In the genomic region with DNA sequence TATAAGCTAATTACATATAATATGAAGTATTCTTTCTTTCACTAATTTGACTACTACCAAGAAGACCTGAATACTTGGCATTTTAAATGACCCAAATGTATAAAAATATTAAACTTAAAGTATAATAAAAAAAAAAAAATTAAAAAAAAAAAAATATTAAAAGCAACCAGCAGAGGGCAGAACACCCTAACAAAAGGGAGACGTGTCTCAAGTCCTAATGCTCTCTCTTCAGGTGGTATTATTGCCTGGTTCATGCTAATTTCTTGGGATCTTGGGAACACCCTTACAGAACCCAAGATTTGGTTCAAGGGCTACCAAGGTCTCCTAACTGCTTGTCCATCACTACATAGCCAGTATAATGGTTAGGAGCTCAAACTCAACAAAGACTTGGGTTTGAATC, we compare ENCODE assay signal across 8 cellular contexts.
A peak's percentile ranks its signal among the peaks of the same experiment; 100 is the strongest.
DNase-seq lines count a peak whose midpoint lies in the region; TF ChIP-seq lines count a peak whose summit lies in the region.

No MANE protein-coding gene starts in this region.

- intact Hi-C loops in dorsolateral prefrontal cortex (cut with DNase I), result loop anchor here in 1 of 2 donors (2.0 kb wide), 1 partner anchor 819 kb away; no protein-coding TSS in a partner anchor
- intact Hi-C loops in stomach (cut with DNase I; ENCODE audit: low total_unique reads), result no loop called here

- H3K9me3 ChIP-seq in stomach, result no peaks in the 10 kb centered on the region

- H3K27me3 ChIP-seq in dorsolateral prefrontal cortex (peaks cover 0 to 17% (median 0%) of the 10 kb centered on the region in 45 donors), stomach (peaks cover 0 to 4% (median 0%) of the 10 kb centered on the region in 3 donors)

- TF ChIP-seq POLR2A in stomach (IDR thresholded peaks at IDR 0.05), result no peak

- TF ChIP-seq EP300 in stomach (IDR thresholded peaks at IDR 0.05), result no peak

- H3K4me3 ChIP-seq in dorsolateral prefrontal cortex, result no peak overlapping the region
- no peak overlapping the region for H3K4me3 ChIP-seq in stomach

- WGBS in stomach, 5 donors, result 0 to 3% (median 0%) methylated on average over 1 of the region's 1 CpG

- DNase-seq in NCI-H345 (lab: John Stamatoyannopoulos, UW) (peak; percentile 9), NCI-H345 treated with DMSO at 0.1 percent for 48 hours (lab: John Stamatoyannopoulos, UW; ENCODE audit: unreplicated experiment) (no peak), NAMALWA (ENCODE audit: low spot score) (peak; percentile 40), dorsolateral prefrontal cortex (no peak), renal cortical epithelial cell (ENCODE audit: low read depth) (peak; percentile 8), middle frontal gyrus (ENCODE audit: extremely low spot score, low spot score) (no peak), stomach (no peak), cerebellar nuclear complex (lab: John Stamatoyannopoulos, UW) (no peak)

- H3K4me1 ChIP-seq in stomach, result no peaks in the 10 kb centered on the region

- H3K36me3 ChIP-seq in stomach, result no peaks in the 10 kb centered on the region

- peak in 55 of 56 donors; percentile 34 to 78 (median 54) for TF ChIP-seq CTCF in dorsolateral prefrontal cortex (IDR thresholded peaks at IDR 0.05 in 54 of 56, conservative IDR thresholded peaks at IDR 0.05 in 2 of 56; ENCODE audit: low read depth in 1 of 56, partially characterized antibody in 56 of 56)
- peak in 2 of 7 experiments; percentile 18 to 46 for TF ChIP-seq CTCF in stomach (IDR thresholded peaks at IDR 0.05)

- H3K27ac ChIP-seq in dorsolateral prefrontal cortex (no peak overlapping the region), stomach (no peak overlapping the region)

Comparison
In these comparisons a context has a peak if more than half of its experiments do, and no peak if none do; other contexts are left out.
1. DNase-seq: peak in NCI-H345 (single experiment), NAMALWA (single experiment) and renal cortical epithelial cell (single experiment); none in NCI-H345 treated with DMSO at 0.1 percent for 48 hours (single experiment), dorsolateral prefrontal cortex (0 of 10), middle frontal gyrus (single experiment), stomach (single experiment) and cerebellar nuclear complex (0 of 2).